In the genomic region with DNA sequence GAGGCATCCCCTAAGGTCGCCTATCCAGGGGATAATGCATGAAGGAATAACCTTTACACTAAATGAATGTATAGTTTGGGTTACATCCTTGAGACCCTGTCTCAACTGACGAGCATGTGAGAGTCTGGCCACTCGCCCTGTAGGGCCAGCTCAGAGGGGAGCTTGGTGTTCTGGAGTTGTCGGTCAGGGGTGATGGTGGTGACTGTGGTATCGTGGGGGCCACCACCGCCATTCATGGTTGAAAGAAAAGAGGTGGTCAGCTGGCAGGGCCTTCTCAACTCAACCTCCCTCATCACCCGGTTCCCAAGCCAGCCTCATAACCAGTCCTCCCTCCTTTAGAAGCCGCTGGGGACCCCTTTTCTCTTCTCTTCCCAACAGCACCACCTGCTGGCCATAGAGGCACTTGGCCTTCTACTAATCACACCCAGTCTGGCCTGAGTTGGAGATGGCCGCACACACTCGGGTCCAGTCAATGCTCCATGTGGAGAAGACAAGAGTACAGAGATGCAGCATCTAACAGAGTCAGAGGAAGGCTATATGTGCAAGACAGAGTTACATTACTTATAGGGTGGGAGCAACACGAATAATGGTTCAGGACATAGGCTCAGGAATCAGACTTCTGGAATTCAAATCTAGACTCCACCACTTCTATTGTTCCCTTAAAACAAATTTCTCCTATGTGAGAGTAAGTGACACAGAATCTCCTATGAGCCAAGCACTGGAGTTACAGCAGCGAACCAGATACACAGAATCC, we compare ENCODE assay signal across 10 cellular contexts. TPM values are rescaled to one million over a fixed set of nuclear protein-coding genes. Genes with fewer than 3 reads are reported as not detected.
DNase-seq lines count a peak whose midpoint lies in the region; FAIRE-seq and TF ChIP-seq lines count a peak whose summit lies in the region.
"Not testable (repeated sequence)": the region's sequence is repeated elsewhere in the genome, so short reads cannot be mapped to it uniquely, and the experiment has no call there.
"Had no signal": no experiment of that assay in that cellular context is flagged by ENCODE, and none has a peak within 500 bp of the region (broad histone marks: within the 10 kb centered on the region; RNA-seq: fewer than 3 reads in every experiment).

No MANE protein-coding gene starts in this region.

- not testable (repeated sequence) for H3K27me3 ChIP-seq in OCI-LY1 (ENCODE audit: insufficient read depth, low read length); keratinocyte (ENCODE audit: control insufficient read depth, extremely low read depth, insufficient read depth, low read length)

- H2AFZ ChIP-seq in OCI-LY1 (ENCODE audit: low read length); keratinocyte (ENCODE audit: control insufficient read depth, low read length): not testable (repeated sequence)

- not testable (repeated sequence) for H3K9me2 ChIP-seq in OCI-LY1 (ENCODE audit: low read depth, low read length)

- not testable (repeated sequence) for H3K9me1 ChIP-seq in keratinocyte (ENCODE audit: control insufficient read depth, extremely low read depth, insufficient read depth, low read length)

- dilution Hi-C loops in keratinocyte (cut with MboI; ENCODE audit: extremely low pct_ligation_motif_present, low sequenced_read_pairs) = not testable (repeated sequence)

- DNase-seq in A172 (ENCODE audit: low spot score) (peak; percentile 25), GM12865 (ENCODE audit: low read depth) (peak; percentile 21), choroid plexus epithelial cell (ENCODE audit: low read depth) (peak; percentile 1)
- peak; percentile 4 for DNase-seq in activated CD4-positive, alpha-beta T cell treated with anti-CD3 and anti-CD28 coated beads, Interleukin-2, amount 50 U/mL, for 1 hour
- not testable (repeated sequence) for DNase-seq in keratinocyte (ENCODE audit: low read depth, low spot score); retinal pigment epithelial cell (ENCODE audit: low read depth)

- not testable (repeated sequence) for H3K9me3 ChIP-seq in OCI-LY1 (ENCODE audit: low read length); keratinocyte (ENCODE audit: control insufficient read depth, low read depth, low read length)

- not testable (repeated sequence) for H3K4me1 ChIP-seq in OCI-LY1 (ENCODE audit: insufficient read depth, low read length, severe bottlenecking); keratinocyte (ENCODE audit: control insufficient read depth, extremely low read depth, insufficient read depth, low read length)

- not testable (repeated sequence) for H4K20me1 ChIP-seq in OCI-LY1 (ENCODE audit: insufficient read depth, low read length); keratinocyte (ENCODE audit: control insufficient read depth, extremely low read depth, insufficient read depth, low read length)

- not testable (repeated sequence) for H3K4me3 ChIP-seq in GM12865 (ENCODE audit: low read depth, low read length); OCI-LY1 (ENCODE audit: low read depth, low read length, poor library complexity, severe bottlenecking); choroid plexus epithelial cell (ENCODE audit: low read depth, low read length); keratinocyte (ENCODE audit: control insufficient read depth in 2 of 3, extremely low read depth in 1 of 3, insufficient read depth in 2 of 3, low read depth in 1 of 3, low read length in 3 of 3); retinal pigment epithelial cell (ENCODE audit: low read length)

- not testable (repeated sequence) for H3F3A ChIP-seq in OCI-LY1 (ENCODE audit: insufficient read depth, low read length)

- not testable (repeated sequence) for H3K4me2 ChIP-seq in OCI-LY1 (ENCODE audit: low read length); keratinocyte (ENCODE audit: control insufficient read depth, extremely low read depth, insufficient read depth, low read depth, low read length)

- H3K9ac ChIP-seq in OCI-LY1 (ENCODE audit: low read length); keratinocyte (ENCODE audit: control insufficient read depth, extremely low read depth, insufficient read depth, low read length): not testable (repeated sequence)

- not testable (repeated sequence) for H3K79me2 ChIP-seq in OCI-LY1 (ENCODE audit: insufficient read depth, low read length); keratinocyte (ENCODE audit: control insufficient read depth, insufficient read depth, low read length)

- TF ChIP-seq CTCF in GM12865 (IDR thresholded peaks at IDR 0.05; ENCODE audit: insufficient read depth, low read depth, low read length, missing control alignments) (peak; percentile 51), LNCAP (IDR thresholded peaks at IDR 0.05) (peak; percentile 77), OCI-LY1 (IDR thresholded peaks at IDR 0.05; ENCODE audit: low read length) (peak; percentile 51), choroid plexus epithelial cell (conservative IDR thresholded peaks at IDR 0.05; ENCODE audit: low read depth, low read length) (peak; percentile 45), keratinocyte (optimal IDR thresholded peaks at IDR 0.05 in 1 of 3, IDR thresholded peaks at IDR 0.05 in 1 of 3, conservative IDR thresholded peaks at IDR 0.05 in 1 of 3; ENCODE audit: extremely low read depth in 1 of 3, insufficient read depth in 2 of 3, low read length in 3 of 3) (peak; percentile 46 to 62 (median 53)), retinal pigment epithelial cell (conservative IDR thresholded peaks at IDR 0.05; ENCODE audit: low read depth, low read length) (peak; percentile 57)

- H3K27ac ChIP-seq in OCI-LY1 (ENCODE audit: low read depth, low read length, poor library complexity, severe bottlenecking); keratinocyte (ENCODE audit: control insufficient read depth, insufficient read depth, low read length): not testable (repeated sequence)

- peak; percentile 83 for FAIRE-seq in keratinocyte (lab: Jason Lieb, UNC)

- not testable (repeated sequence) for H3K36me3 ChIP-seq in OCI-LY1 (ENCODE audit: insufficient read depth, low read length); keratinocyte (ENCODE audit: control insufficient read depth in 2 of 2, extremely low read depth in 1 of 2, insufficient read depth in 2 of 2, low read length in 2 of 2)

RNA-seq across cellular contexts. Expression of gene PRR9, which starts 11.9 kb away (rescaled TPM):
- total RNA-seq in A172 (2014; rRNA removed; shearing (Covaris generic)) = not detected in 2 replicates
- 2.6 to 6.6 TPM (median 2.8 TPM) in 3 replicates for polyA plus RNA-seq in keratinocyte
- 5.9 TPM for polyA plus RNA-seq in keratinocyte (2011; ENCODE audit: low read depth)
- 4.9 and 6.8 TPM in 2 replicates for polyA plus RNA-seq in keratinocyte (2011; cell fraction: cytosol; rRNA removed)
- polyA plus RNA-seq in keratinocyte (2011; cell fraction: nucleus; rRNA removed) = 3.6 and 4.8 TPM in 2 replicates
- 2.1 and 29.8 TPM in 2 replicates for polyA plus RNA-seq in keratinocyte (2012; ENCODE audit: low replicate concordance)
- polyA minus RNA-seq in keratinocyte = 5.0 to 10.1 TPM in 2 of 3 replicates, not detected in the other
- polyA minus RNA-seq in keratinocyte (2011; cell fraction: cytosol; rRNA and poly(A)+ RNA removed) = 4.4 TPM
- polyA minus RNA-seq in keratinocyte (2011; cell fraction: nucleus; rRNA and poly(A)+ RNA removed) = 0.84 and 2.6 TPM in 2 replicates
- total RNA-seq: activated B cell treated with CpG ODN at 0.5 μM for 24 hours, posterior vena cava had no signal

RNA-seq across cellular contexts. Expression of gene LELP1, which starts 26.0 kb away (rescaled TPM):
- total RNA-seq in A172 (2014; rRNA removed; shearing (Covaris generic)) = not detected in 2 replicates
- polyA plus RNA-seq in keratinocyte = not detected in 3 replicates
- polyA plus RNA-seq in keratinocyte (2011; ENCODE audit: low read depth) = not detected
- not detected in 2 replicates for polyA plus RNA-seq in keratinocyte (2011; cell fraction: cytosol; rRNA removed)
- polyA plus RNA-seq in keratinocyte (2011; cell fraction: nucleus; rRNA removed) = not detected in 2 replicates
- 0.42 TPM in 1 of 2 replicates, not detected in the other for polyA plus RNA-seq in keratinocyte (2012; ENCODE audit: low replicate concordance)
- not detected in 3 replicates for polyA minus RNA-seq in keratinocyte
- polyA minus RNA-seq in keratinocyte (2011; cell fraction: cytosol; rRNA and poly(A)+ RNA removed) = not detected
- not detected in 2 replicates for polyA minus RNA-seq in keratinocyte (2011; cell fraction: nucleus; rRNA and poly(A)+ RNA removed)
- total RNA-seq: activated B cell treated with CpG ODN at 0.5 μM for 24 hours, posterior vena cava had no signal

RNA-seq across cellular contexts. Expression of gene LORICRIN, which starts 30.2 kb away (rescaled TPM):
- total RNA-seq in A172 (2014; rRNA removed; shearing (Covaris generic)) = not detected in 2 replicates
- polyA plus RNA-seq in keratinocyte = not detected in 3 replicates
- polyA plus RNA-seq in keratinocyte (2011; ENCODE audit: low read depth) = 11.6 TPM
- polyA plus RNA-seq in keratinocyte (2011; cell fraction: cytosol; rRNA removed) = not detected in 2 replicates
- not detected in 2 replicates for polyA plus RNA-seq in keratinocyte (2011; cell fraction: nucleus; rRNA removed)
- 0.09 and 78.0 TPM in 2 replicates for polyA plus RNA-seq in keratinocyte (2012; ENCODE audit: low replicate concordance)
- 0.33 TPM in 1 of 3 replicates, not detected in the others for polyA minus RNA-seq in keratinocyte
- polyA minus RNA-seq in keratinocyte (2011; cell fraction: cytosol; rRNA and poly(A)+ RNA removed) = not detected
- not detected in 2 replicates for polyA minus RNA-seq in keratinocyte (2011; cell fraction: nucleus; rRNA and poly(A)+ RNA removed)
- total RNA-seq: posterior vena cava had no signal
